18 cellular contexts compared by ENCODE assay signal in genomic region chr2:44351088-44351487, GRCh38. TPM values are rescaled to one million over a fixed set of nuclear protein-coding genes. Genes with fewer than 3 reads are reported as not detected.
A peak's percentile ranks its signal among the peaks of the same experiment; 100 is the strongest.
DNase-seq lines count a peak whose midpoint lies in the region; ATAC-seq and TF ChIP-seq lines count a peak whose summit lies in the region.
"Had no signal": no experiment of that assay in that cellular context is flagged by ENCODE, and none has a peak within 500 bp of the region (broad histone marks: within the 10 kb centered on the region; RNA-seq: fewer than 3 reads in every experiment).

No MANE protein-coding gene starts in this region.

- H3K4me1 ChIP-seq in body of pancreas (peaks cover 26% of the 10 kb centered on the region), left ventricle myocardium inferior (peaks cover 54% of the 10 kb centered on the region)
- H3K4me1 ChIP-seq: foreskin keratinocyte had no signal

- no peaks in the 10 kb centered on the region; the same call in none of the 2 replicates for H3K27me3 Mint-ChIP-seq in HFFc6 (ENCODE audit: insufficient read depth)
- H3K27me3 Mint-ChIP-seq in activated CD4-positive, alpha-beta memory T cell treated with anti-CD3 and anti-CD28 coated beads, Interleukin-2, amount 10 ng/mL, durations not matched to agents 7 days and 5 days, result no peaks in the 10 kb centered on the region
- H3K27me3 Mint-ChIP-seq: activated naive CD8-positive, alpha-beta T cell treated with anti-CD3 and anti-CD28 coated beads, Interleukin-2, amount 50 U/mL, for 24 hours had no signal

- POLR2A ChIA-PET in activated CD4-positive, alpha-beta memory T cell treated with anti-CD3 and anti-CD28 coated beads, Interleukin-2, amount 10 ng/mL, durations not matched to agents 7 days and 5 days (lab: Charles Lee), result interaction anchor here (2.4 kb wide), 1 partner anchor 11 kb away, joined by 13 read pairs; the partner anchor contains the start of genes CAMKMT and PREPL
- POLR2A ChIA-PET in GM10248 (lab: Yijun Ruan, JAX), result interaction anchor here (1.4 kb wide), 1 partner anchor 11 kb away, joined by 6 read pairs; the partner anchor contains the start of genes CAMKMT and PREPL

- ATAC-seq in body of pancreas, result peak; percentile 27
- ATAC-seq: activated naive CD8-positive, alpha-beta T cell treated with anti-CD3 and anti-CD28 coated beads, Interleukin-2, amount 50 U/mL, for 24 hours; foreskin keratinocyte had no signal

- TF ChIP-seq CTCF in HFFc6 (IDR thresholded peaks at IDR 0.05), result no peak
- no peak for TF ChIP-seq CTCF in body of pancreas (IDR thresholded peaks at IDR 0.05)
- no peak for TF ChIP-seq CTCF in left ventricle myocardium inferior (IDR thresholded peaks at IDR 0.05; ENCODE audit: borderline replicate concordance)
- no peak for TF ChIP-seq CTCF in GM10248 (IDR thresholded peaks at IDR 0.05; ENCODE audit: control extremely low read depth, extremely low read depth, low read depth, missing control alignments)

- H3K4me3 Mint-ChIP-seq in HFFc6, result peak overlapping the region; percentile 46
- no peak overlapping the region for H3K4me3 Mint-ChIP-seq in activated CD4-positive, alpha-beta memory T cell treated with anti-CD3 and anti-CD28 coated beads, Interleukin-2, amount 10 ng/mL, durations not matched to agents 7 days and 5 days
- H3K4me3 Mint-ChIP-seq: activated naive CD8-positive, alpha-beta T cell treated with anti-CD3 and anti-CD28 coated beads, Interleukin-2, amount 50 U/mL, for 24 hours had no signal

- H3K27ac ChIP-seq in body of pancreas, result peak overlapping the region in 1 of 4 donors; percentile 11
- peak overlapping the region; percentile 45 for H3K27ac ChIP-seq in left ventricle myocardium inferior (replicated peaks)
- H3K27ac ChIP-seq: foreskin keratinocyte, pancreas had no signal

- WGBS in body of pancreas, 2 donors, result 89 to 97% methylated on average over 4 of the region's 4 CpGs

- H3K4me1 Mint-ChIP-seq in HFFc6 (ENCODE audit: low read depth), result peaks cover 55% of the 10 kb centered on the region
- H3K4me1 Mint-ChIP-seq in activated CD4-positive, alpha-beta memory T cell treated with anti-CD3 and anti-CD28 coated beads, Interleukin-2, amount 10 ng/mL, durations not matched to agents 7 days and 5 days, result no peaks in the 10 kb centered on the region

- peak; percentile 80 for DNase-seq in HFFc6
- no peak for DNase-seq in body of pancreas
- DNase-seq in left ventricle myocardium inferior, result no peak
- peak; percentile 44 for DNase-seq in stromal cell of bone marrow (ENCODE audit: low read depth)
- DNase-seq in activated CD4-positive, alpha-beta memory T cell treated with anti-CD3 and anti-CD28 coated beads, Interleukin-2, amount 10 ng/mL, durations not matched to agents 7 days and 5 days, result no peak
- DNase-seq in activated CD8-positive, alpha-beta memory T cell treated with anti-CD3 and anti-CD28 coated beads for 24 hours, result no peak
- no peak for DNase-seq in GM10248 (ENCODE audit: extremely low spot score)
- DNase-seq in AG08395 (ENCODE audit: low spot score), result no peak
- DNase-seq: activated CD4-positive, CD25-positive, alpha-beta regulatory T cell; activated naive CD8-positive, alpha-beta T cell treated with anti-CD3 and anti-CD28 coated beads, Interleukin-2, amount 50 U/mL, for 24 hours; DMS79; dorsolateral prefrontal cortex; foreskin keratinocyte; Karpas-422; NCI-H1694 treated with DMSO at 0.1 percent for 48 hours; NCI-H510A; pancreas; SW 1271 had no signal

- H3K4me3 ChIP-seq in body of pancreas (no peak overlapping the region), left ventricle myocardium inferior (no peak overlapping the region)
- H3K4me3 ChIP-seq: pancreas had no signal

- H3K27me3 ChIP-seq in body of pancreas, result no peaks in the 10 kb centered on the region
- H3K27me3 ChIP-seq in left ventricle myocardium inferior (ENCODE audit: low read depth), result no peaks in the 10 kb centered on the region
- H3K27me3 ChIP-seq: dorsolateral prefrontal cortex, foreskin keratinocyte, pancreas had no signal

- CTCF ChIA-PET in activated CD4-positive, alpha-beta memory T cell treated with anti-CD3 and anti-CD28 coated beads, Interleukin-2, amount 10 ng/mL, durations not matched to agents 7 days and 5 days (lab: Charles Lee), result interaction anchor here (0.6 to 1.0 kb wide), 3 partner anchors 22 to 1349 kb away, joined by 3 to 4 read pairs (median 3); no protein-coding TSS in a partner anchor
- CTCF ChIA-PET in GM10248 (lab: Yijun Ruan, JAX), result interaction anchor here (1.0 to 4.3 kb wide), 5 partner anchors 8 to 264 kb away, joined by 3 to 18 read pairs (median 6); partner anchors contain the start of gene CAMKMT

- H3K36me3 Mint-ChIP-seq in HFFc6 (ENCODE audit: low read depth), result peaks cover 17% of the 10 kb centered on the region; the same call in 1 of the 2 replicates
- peaks cover 8% of the 10 kb centered on the region for H3K36me3 Mint-ChIP-seq in activated CD4-positive, alpha-beta memory T cell treated with anti-CD3 and anti-CD28 coated beads, Interleukin-2, amount 10 ng/mL, durations not matched to agents 7 days and 5 days (ENCODE audit: low read depth)

- H3K36me3 ChIP-seq in body of pancreas (replicated peaks in 1 of 2; ENCODE audit: insufficient read depth in 1 of 2, low read depth in 2 of 2) (no peaks in the 10 kb centered on the region), left ventricle myocardium inferior (no peaks in the 10 kb centered on the region)
- H3K36me3 ChIP-seq: pancreas had no signal

- intact Hi-C loops in body of pancreas (cut with DNase I), result no loop called here
- intact Hi-C loops in left ventricle myocardium inferior (cut with micrococcal nuclease), result no loop called here

- peak overlapping the region; percentile 65 for H3K27ac Mint-ChIP-seq in HFFc6
- H3K27ac Mint-ChIP-seq in activated CD4-positive, alpha-beta memory T cell treated with anti-CD3 and anti-CD28 coated beads, Interleukin-2, amount 10 ng/mL, durations not matched to agents 7 days and 5 days, result no peak overlapping the region
- H3K27ac Mint-ChIP-seq: activated naive CD8-positive, alpha-beta T cell treated with anti-CD3 and anti-CD28 coated beads, Interleukin-2, amount 50 U/mL, for 24 hours had no signal

- TF ChIP-seq POLR2A in body of pancreas (IDR thresholded peaks at IDR 0.05), result no peak

- H3K9me3 ChIP-seq in body of pancreas, result no peaks in the 10 kb centered on the region
- no peaks in the 10 kb centered on the region for H3K9me3 ChIP-seq in left ventricle myocardium inferior (replicated peaks)
- H3K9me3 ChIP-seq: pancreas had no signal

- no peaks in the 10 kb centered on the region for H3K9me3 Mint-ChIP-seq in HFFc6
- H3K9me3 Mint-ChIP-seq in activated CD4-positive, alpha-beta memory T cell treated with anti-CD3 and anti-CD28 coated beads, Interleukin-2, amount 10 ng/mL, durations not matched to agents 7 days and 5 days, result no peaks in the 10 kb centered on the region
- H3K9me3 Mint-ChIP-seq: activated naive CD8-positive, alpha-beta T cell treated with anti-CD3 and anti-CD28 coated beads, Interleukin-2, amount 50 U/mL, for 24 hours had no signal

RNA-seq across cellular contexts. Expression of gene PREPL, which starts 10.2 kb away (rescaled TPM):
- 10 to 100 TPM; 51.5 to 67.1 (median 55.6) TPM for total RNA-seq in HFFc6 (2021; fragmentation: NEBNext Ultra II Directional; extraction: Animal tissue kit (Norgen Biotek cat#: 25700))
- 10 to 100 TPM; 24.4 to 46.5 TPM for total RNA-seq in body of pancreas
- total RNA-seq in left ventricle myocardium inferior, result 86.1 TPM
- total RNA-seq in activated CD4-positive, alpha-beta memory T cell treated with anti-CD3 and anti-CD28 coated beads, Interleukin-2, amount 10 ng/mL, durations not matched to agents 7 days and 5 days, result 10 to 100 TPM; 20.2 to 21.7 TPM

RNA-seq across cellular contexts. Expression of gene CAMKMT, which starts 10.7 kb away (rescaled TPM):
- 1 to 10 TPM; 5.1 to 8.6 (median 7.0) TPM for total RNA-seq in HFFc6 (2021; fragmentation: NEBNext Ultra II Directional; extraction: Animal tissue kit (Norgen Biotek cat#: 25700))
- 10 to 100 TPM; 18.4 to 23.4 TPM for total RNA-seq in body of pancreas
- total RNA-seq in left ventricle myocardium inferior, result 4.8 TPM
- 10 to 100 TPM; 11.6 to 12.0 TPM for total RNA-seq in activated CD4-positive, alpha-beta memory T cell treated with anti-CD3 and anti-CD28 coated beads, Interleukin-2, amount 10 ng/mL, durations not matched to agents 7 days and 5 days

Comparison
In these comparisons a context has a peak if more than half of its experiments do, and no peak if none do; other contexts are left out.
1. DNase-seq: peak in HFFc6 (single experiment) and stromal cell of bone marrow (single experiment); none in body of pancreas (0 of 4), left ventricle myocardium inferior (single experiment), activated CD4-positive, alpha-beta memory T cell treated with anti-CD3 and anti-CD28 coated beads, Interleukin-2, amount 10 ng/mL, durations not matched to agents 7 days and 5 days (single experiment), activated CD8-positive, alpha-beta memory T cell treated with anti-CD3 and anti-CD28 coated beads for 24 hours (single experiment), GM10248 (single experiment) and AG08395 (single experiment).